Comparison of ENCODE assay signal across 1 cellular context in genomic region chr1:40789675-40790430, GRCh38.
TF ChIP-seq lines count a peak whose summit lies in the region.

No MANE protein-coding gene starts in this region.

TF ChIP-seq in H1, 55 proteins besides CTCF, POLR2A, EP300 and RAD21 (continued from another document):
- no peak for TF ChIP-seq TBP (IDR thresholded peaks at IDR 0.05; ENCODE audit: low read depth, low read length)
- no peak for TF ChIP-seq TAF1 (IDR thresholded peaks at IDR 0.05; ENCODE audit: low read depth, low read length)
- TF ChIP-seq TAF7 (optimal IDR thresholded peaks at IDR 0.05; ENCODE audit: borderline replicate concordance, low read depth, low read length): no peak
- TF ChIP-seq GTF2F1 (IDR thresholded peaks at IDR 0.05; ENCODE audit: borderline replicate concordance, low read depth, low read length): no peak
- no peak for TF ChIP-seq ASH2L (IDR thresholded peaks at IDR 0.05; ENCODE audit: low read length)
